Comparison of ENCODE assay signal across 20 cellular contexts in genomic region chr12:67509987-67510386, GRCh38.
DNase-seq lines count a peak whose midpoint lies in the region; ATAC-seq, FAIRE-seq and TF ChIP-seq lines count a peak whose summit lies in the region.
"Had no signal": no experiment of that assay in that cellular context is flagged by ENCODE, and none has a peak within 500 bp of the region (broad histone marks: within the 10 kb centered on the region; RNA-seq: fewer than 3 reads in every experiment).

No MANE protein-coding gene starts in this region.

- H4K20me1 ChIP-seq in astrocyte (ENCODE audit: insufficient read depth, low read length) (no peaks in the 10 kb centered on the region), fibroblast of lung (ENCODE audit: control insufficient read depth, extremely low read depth, insufficient read depth, low read length) (no peaks in the 10 kb centered on the region)

- H3K9ac ChIP-seq in astrocyte (ENCODE audit: low read length) (no peak overlapping the region), fibroblast of lung (ENCODE audit: insufficient read depth, low read length) (no peak overlapping the region)

- DNase-seq in DMS 273 (lab: John Stamatoyannopoulos, UW; ENCODE audit: unreplicated experiment), result peak; percentile 6
- DNase-seq in DMS 273 treated with DMSO at 0.1 percent for 48 hours (lab: John Stamatoyannopoulos, UW), result no peak
- peak; percentile 90 for DNase-seq in astrocyte (ENCODE audit: low read depth)
- DNase-seq in fibroblast of lung (ENCODE audit: low read depth in 2 of 2), result peak; percentile 22 to 91
- DNase-seq in non-pigmented ciliary epithelial cell (ENCODE audit: low read depth), result peak; percentile 6
- DNase-seq in dermis blood vessel endothelial cell, result no peak
- DNase-seq in NCI-H2227 treated with DMSO at 0.1 percent for 48 hours (lab: John Stamatoyannopoulos, UW), result no peak
- DNase-seq: GF-D8; GOT3; KBM-7; NCI-H1105 treated with DMSO at 0.1 percent for 48 hours; NCI-H1694 treated with DMSO at 0.1 percent for 48 hours; NCI-H510A; NCI-H748 treated with DMSO at 0.1 percent for 48 hours; NK-92 treated with Interleukin-12 subunit alpha and Interleukin-12 subunit beta, amount 100 ng/mL, for 24 hours; Peyer's patch had no signal

- TF ChIP-seq CTCF in astrocyte (IDR thresholded peaks at IDR 0.05; ENCODE audit: insufficient read depth, low read depth, low read length) (no peak), fibroblast of lung (conservative IDR thresholded peaks at IDR 0.05 in 1 of 2, IDR thresholded peaks at IDR 0.05 in 1 of 2; ENCODE audit: low read depth in 1 of 2, low read length in 2 of 2) (no peak)

- H3K36me3 Mint-ChIP-seq in astrocyte (ENCODE audit: low read depth, unreplicated experiment), result no peaks in the 10 kb centered on the region
- H3K36me3 Mint-ChIP-seq: CD14-positive monocyte had no signal

- H3K36me3 ChIP-seq in astrocyte (ENCODE audit: insufficient read depth, low read length) (no peaks in the 10 kb centered on the region), fibroblast of lung (ENCODE audit: control insufficient read depth, insufficient read depth, low read length) (no peaks in the 10 kb centered on the region)
- H3K36me3 ChIP-seq: Peyer's patch, SJSA1 had no signal

- no peak for ATAC-seq in HG03521 (IDR thresholded peaks at IDR 0.05; ENCODE audit: unreplicated experiment)

- H3K4me1 ChIP-seq in astrocyte (ENCODE audit: insufficient read depth, low read length), result no peaks in the 10 kb centered on the region
- H3K4me1 ChIP-seq in fibroblast of lung (ENCODE audit: control insufficient read depth, extremely low read depth, insufficient read depth, low read length), result no peaks in the 10 kb centered on the region
- H3K4me1 ChIP-seq: SJSA1 had no signal

- H3K27me3 ChIP-seq in astrocyte (ENCODE audit: insufficient read depth, low read length) (peaks cover 3% of the 10 kb centered on the region), fibroblast of lung (ENCODE audit: control insufficient read depth, insufficient read depth, low read length) (peaks cover 2% of the 10 kb centered on the region)
- H3K27me3 ChIP-seq: Peyer's patch, SJSA1 had no signal

- H3K4me3 Mint-ChIP-seq in astrocyte (ENCODE audit: unreplicated experiment), result no peak overlapping the region
- H3K4me3 Mint-ChIP-seq: CD14-positive monocyte had no signal

- H3K79me2 ChIP-seq in astrocyte (ENCODE audit: insufficient read depth, low read length) (no peaks in the 10 kb centered on the region), fibroblast of lung (ENCODE audit: control insufficient read depth, insufficient read depth, low read length) (no peaks in the 10 kb centered on the region)

- no peak overlapping the region for H2AFZ ChIP-seq in astrocyte (ENCODE audit: low read depth, low read length)
- H2AFZ ChIP-seq in fibroblast of lung (ENCODE audit: low read length), result no peak overlapping the region

- FAIRE-seq in astrocyte (lab: Jason Lieb, UNC), result no peak

- no peaks in the 10 kb centered on the region for H3K9me3 Mint-ChIP-seq in astrocyte (ENCODE audit: unreplicated experiment)

- H3K27ac ChIP-seq in astrocyte (ENCODE audit: low read depth, low read length) (no peak overlapping the region), fibroblast of lung (ENCODE audit: insufficient read depth, low read length) (no peak overlapping the region)
- H3K27ac ChIP-seq: 22Rv1, Peyer's patch, SJSA1 had no signal

- no peak overlapping the region for H3K27ac Mint-ChIP-seq in astrocyte (ENCODE audit: unreplicated experiment)
- H3K27ac Mint-ChIP-seq: CD14-positive monocyte had no signal

- no peak overlapping the region for H3K4me2 ChIP-seq in astrocyte (ENCODE audit: low read length)
- no peak overlapping the region for H3K4me2 ChIP-seq in fibroblast of lung (ENCODE audit: extremely low read depth, insufficient read depth, low read length)

- H3K9me3 ChIP-seq in astrocyte (ENCODE audit: insufficient read depth, low read depth, low read length) (no peaks in the 10 kb centered on the region), fibroblast of lung (ENCODE audit: control insufficient read depth, insufficient read depth, low read depth, low read length) (no peaks in the 10 kb centered on the region)
- H3K9me3 ChIP-seq: Peyer's patch, SJSA1 had no signal

- H3K27me3 Mint-ChIP-seq in astrocyte (ENCODE audit: low read depth, unreplicated experiment), result peaks cover 11% of the 10 kb centered on the region

- H3K4me3 ChIP-seq in astrocyte (ENCODE audit: insufficient read depth, low read depth, low read length) (no peak overlapping the region), fibroblast of lung (replicated peaks in 1 of 4; ENCODE audit: control extremely low read depth in 1 of 4, insufficient read depth in 1 of 4, low read depth in 3 of 4, low read length in 4 of 4) (no peak overlapping the region)
- H3K4me3 ChIP-seq: Peyer's patch, SJSA1 had no signal

- peaks cover 5% of the 10 kb centered on the region for H3K4me1 Mint-ChIP-seq in astrocyte (ENCODE audit: low read depth, unreplicated experiment)
- H3K4me1 Mint-ChIP-seq: CD14-positive monocyte had no signal

Comparison
In these comparisons a context has a peak if more than half of its experiments do, and no peak if none do; other contexts are left out.
1. DNase-seq: peak in DMS 273 (single experiment), astrocyte (single experiment), fibroblast of lung (2 of 2) and non-pigmented ciliary epithelial cell (single experiment); none in DMS 273 treated with DMSO at 0.1 percent for 48 hours (single experiment), dermis blood vessel endothelial cell (single experiment) and NCI-H2227 treated with DMSO at 0.1 percent for 48 hours (single experiment).